8 cellular contexts compared by ENCODE assay signal in genomic region chr6:147204843-147205311, GRCh38. TPM values are rescaled to one million over a fixed set of nuclear protein-coding genes. Genes with fewer than 3 reads are reported as not detected.
A peak's percentile ranks its signal among the peaks of the same experiment; 100 is the strongest.
DNase-seq lines count a peak whose midpoint lies in the region; ATAC-seq and TF ChIP-seq lines count a peak whose summit lies in the region.

No MANE protein-coding gene starts in this region.

- ATAC-seq in HG02623 (IDR thresholded peaks at IDR 0.05; ENCODE audit: unreplicated experiment) = no peak

- DNase-seq in NCI-H524 (lab: John Stamatoyannopoulos, UW) (peak; percentile 15 to 16), NCI-H524 treated with DMSO at 0.1 percent for 48 hours (lab: John Stamatoyannopoulos, UW) (no peak), foreskin fibroblast (peak in 1 of 2 donors; percentile 39), sigmoid colon (no peak), GF-D8 (lab: John Stamatoyannopoulos, UW) (no peak), midbrain (lab: John Stamatoyannopoulos, UW) (no peak)

- no peak for TF ChIP-seq EP300 in sigmoid colon (IDR thresholded peaks at IDR 0.05)

- no peaks in the 10 kb centered on the region for H3K9me2 ChIP-seq in SU-DHL-6 (replicated peaks; ENCODE audit: insufficient read depth, low read length)

- H3K4me1 ChIP-seq in sigmoid colon = peaks cover 0 to 33% (median 18%) of the 10 kb centered on the region in 4 donors

- H3K9ac ChIP-seq in SU-DHL-6 (ENCODE audit: low read length) = peak overlapping the region; percentile 71

- no peaks in the 10 kb centered on the region for H4K20me1 ChIP-seq in SU-DHL-6 (ENCODE audit: low read depth, low read length)

- no peak overlapping the region for H3K27ac ChIP-seq in SU-DHL-6 (ENCODE audit: low read depth, low read length)
- peak overlapping the region; percentile 93 to 98 (median 96) for H3K27ac ChIP-seq in sigmoid colon

- H3K9me3 ChIP-seq in SU-DHL-6 (ENCODE audit: insufficient read depth, low read length) = no peaks in the 10 kb centered on the region
- H3K9me3 ChIP-seq in sigmoid colon = no peaks in the 10 kb centered on the region

- H3F3A ChIP-seq in SU-DHL-6 (ENCODE audit: insufficient read depth) = peaks cover 9% of the 10 kb centered on the region

- TF ChIP-seq POLR2A in sigmoid colon (IDR thresholded peaks at IDR 0.05) = no peak

- peaks cover 46% of the 10 kb centered on the region for H3K79me2 ChIP-seq in SU-DHL-6 (ENCODE audit: insufficient read depth, low read length)

- peak overlapping the region; percentile 64 for H2AFZ ChIP-seq in SU-DHL-6 (ENCODE audit: low read depth, low read length, severe bottlenecking)

- TF ChIP-seq CTCF in SU-DHL-6 (IDR thresholded peaks at IDR 0.05; ENCODE audit: insufficient read depth, low read length, poor library complexity, severe bottlenecking) (no peak), foreskin fibroblast (IDR thresholded peaks at IDR 0.05; ENCODE audit: low read depth, low read length) (no peak), sigmoid colon (IDR thresholded peaks at IDR 0.05) (no peak)

- H3K27me3 ChIP-seq in SU-DHL-6 (ENCODE audit: low read length) = no peaks in the 10 kb centered on the region
- H3K27me3 ChIP-seq in sigmoid colon = no peaks in the 10 kb centered on the region

- H3K4me3 ChIP-seq in SU-DHL-6 (ENCODE audit: insufficient read depth, low read length, poor library complexity, severe bottlenecking) = peak overlapping the region; percentile 98
- peak overlapping the region; percentile 90 to 95 for H3K4me3 ChIP-seq in foreskin fibroblast (ENCODE audit: low read depth in 1 of 2, low read length in 2 of 2)
- H3K4me3 ChIP-seq in sigmoid colon = peak overlapping the region; percentile 66 to 91 (median 86)

- H3K36me3 ChIP-seq in SU-DHL-6 (ENCODE audit: low read length) (peaks cover 4% of the 10 kb centered on the region), sigmoid colon (no peaks in the 10 kb centered on the region)

- intact Hi-C loops in sigmoid colon (cut with DNase I) = loop anchor here (5.0 to 10.0 kb wide), 4 partner anchors 77 to 1470 kb away; partner anchors contain the start of gene EPM2A

- peak overlapping the region; percentile 98 for H3K4me2 ChIP-seq in SU-DHL-6 (ENCODE audit: low read depth, low read length, poor library complexity, severe bottlenecking)

- 2 to 7% methylated on average over 11 of the region's 11 CpGs for WGBS in sigmoid colon, 2 donors

RNA-seq across cellular contexts. Expression of gene STXBP5, which starts 0.7 kb away (rescaled TPM):
- 10 to 100 TPM; 24.2 to 34.3 (median 31.8) TPM for total RNA-seq in sigmoid colon
- 10 to 100 TPM; 16.0 to 20.8 (median 18.0) TPM for polyA plus RNA-seq in sigmoid colon

Comparison
In these comparisons a context has a peak if more than half of its experiments do, and no peak if none do; other contexts are left out.
1. DNase-seq: peak in NCI-H524 (2 of 2); none in NCI-H524 treated with DMSO at 0.1 percent for 48 hours (single experiment), sigmoid colon (single experiment), GF-D8 (single experiment) and midbrain (single experiment).
2. Peak in every context shown above with its lines, with median percentiles within 50 percentile points of each other: H3K4me3 ChIP-seq.